In the genomic region with DNA sequence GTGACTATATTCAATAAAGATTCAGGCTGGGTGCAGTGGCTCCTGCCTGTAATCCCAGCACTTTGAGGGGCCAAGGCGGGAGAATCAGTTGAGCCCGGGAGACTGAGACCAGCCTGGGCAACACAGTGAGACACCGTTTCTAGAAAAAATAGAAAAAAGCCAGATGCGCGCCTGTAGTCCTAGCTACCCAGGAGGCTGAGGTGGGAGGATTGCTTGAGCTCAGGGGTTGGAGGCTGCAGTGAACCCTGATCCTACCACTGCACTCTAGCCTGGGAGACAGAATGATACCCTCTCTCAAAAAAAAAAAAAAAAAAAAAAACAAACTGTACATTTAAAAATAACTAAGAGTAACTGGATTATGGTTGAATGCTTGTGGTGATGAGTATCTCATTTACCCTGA, we compare ENCODE assay signal across 8 cellular contexts. TPM values are rescaled to one million over a fixed set of nuclear protein-coding genes. Genes with fewer than 3 reads are reported as not detected.
DNase-seq lines count a peak whose midpoint lies in the region; ATAC-seq, FAIRE-seq and TF ChIP-seq lines count a peak whose summit lies in the region.

No MANE protein-coding gene starts in this region.

- no peak overlapping the region for H4K8ac ChIP-seq in neuronal stem cell (ENCODE audit: low read depth, low read length)

- H3K4me2 ChIP-seq in neuronal stem cell (ENCODE audit: insufficient read depth, low read length, poor library complexity, severe bottlenecking): no peak overlapping the region

- H3K27me3 ChIP-seq in tibial artery: no peaks in the 10 kb centered on the region
- no peaks in the 10 kb centered on the region for H3K27me3 ChIP-seq in neuronal stem cell (ENCODE audit: control insufficient read depth in 3 of 3, insufficient read depth in 3 of 3, low read depth in 1 of 3, low read length in 3 of 3)

- intact Hi-C loops in activated T-helper 2 cell treated with anti-CD3 and anti-CD28 coated beads, Interferon-gamma antibody, Interleukin-2, Interleukin-4, amounts not matched to agents 10 μg/mL and 5 μg/mL and 100 μg/mL, durations not matched to agents 14 hours and 24 hours and 36 hours (cut with micrococcal nuclease): loop anchor here (5.0 kb wide), 3 partner anchors 379 to 476 kb away; a partner anchor contains a TSS
- intact Hi-C loops in kidney (cut with DNase I): no loop called here
- intact Hi-C loops in tibial artery (cut with DNase I; ENCODE audit: low total_unique reads): loop anchor here (5.0 kb wide), 1 partner anchor 164 kb away; no protein-coding TSS in a partner anchor

- CTCF ChIA-PET in activated naive CD4-positive, alpha-beta T cell treated with anti-CD3 and anti-CD28 coated beads, Interleukin-2, amount 10 ng/mL, durations not matched to agents 7 days and 5 days (lab: Charles Lee): interaction anchor here (1.5 to 2.7 kb wide), 2 partner anchors 9 to 166 kb away, joined by 4 to 14 read pairs; no protein-coding TSS in a partner anchor

- H2BK120ac ChIP-seq in neuronal stem cell (ENCODE audit: low read depth, low read length): no peak overlapping the region

- peaks cover 6% of the 10 kb centered on the region for H3K36me3 Mint-ChIP-seq in activated naive CD4-positive, alpha-beta T cell treated with anti-CD3 and anti-CD28 coated beads, Interleukin-2, amount 10 ng/mL, durations not matched to agents 7 days and 5 days
- peaks cover 0 to 15% of the 10 kb centered on the region in 2 donors for H3K36me3 Mint-ChIP-seq in activated naive CD4-positive, alpha-beta T cell treated with anti-CD3 and anti-CD28 coated beads, Interleukin-2, amount 50 U/mL, for 72 hours
- H3K36me3 Mint-ChIP-seq in activated T-helper 2 cell treated with anti-CD3 and anti-CD28 coated beads, Interferon-gamma antibody, Interleukin-2, Interleukin-4, amounts not matched to agents 10 μg/mL and 5 μg/mL and 100 μg/mL, durations not matched to agents 14 hours and 24 hours and 36 hours (ENCODE audit: low read depth): peaks cover 6% of the 10 kb centered on the region

- H3K4me3 ChIP-seq in kidney (ENCODE audit: low read length in 2 of 2) (peak overlapping the region; percentile 82 to 95), tibial artery (peak overlapping the region; percentile 91 to 99), neuronal stem cell (ENCODE audit: low read length in 2 of 2) (peak overlapping the region in 1 of 2 donors; percentile 59)

- peaks cover 0 to 6% of the 10 kb centered on the region in 2 donors for H3K4me1 ChIP-seq in kidney (ENCODE audit: control insufficient read depth in 1 of 2, insufficient read depth in 1 of 2, low read depth in 1 of 2, low read length in 2 of 2)
- H3K4me1 ChIP-seq in tibial artery: peaks cover 0 to 26% (median 19%) of the 10 kb centered on the region in 4 donors
- H3K4me1 ChIP-seq in neuronal stem cell (ENCODE audit: control insufficient read depth in 2 of 2, insufficient read depth in 1 of 2, low read depth in 1 of 2, low read length in 2 of 2): peaks cover 4 to 6% of the 10 kb centered on the region in 2 donors

- no peaks in the 10 kb centered on the region for H3K9me3 ChIP-seq in kidney (ENCODE audit: control insufficient read depth in 1 of 2, low read length in 2 of 2)
- no peaks in the 10 kb centered on the region for H3K9me3 ChIP-seq in tibial artery
- H3K9me3 ChIP-seq in neuronal stem cell (replicated peaks in 1 of 2; ENCODE audit: control insufficient read depth in 2 of 2, insufficient read depth in 1 of 2, low read depth in 1 of 2, low read length in 2 of 2): no peaks in the 10 kb centered on the region

- H3K4ac ChIP-seq in neuronal stem cell (ENCODE audit: low read length): no peak overlapping the region

- DNase-seq in activated naive CD4-positive, alpha-beta T cell treated with anti-CD3 and anti-CD28 coated beads, Interleukin-2, amount 10 ng/mL, durations not matched to agents 7 days and 5 days: no peak
- DNase-seq in activated naive CD4-positive, alpha-beta T cell treated with anti-CD3 and anti-CD28 coated beads, Interleukin-2, amount 50 U/mL, for 72 hours (ENCODE audit: low spot score in 2 of 2): no peak
- no peak for DNase-seq in activated T-helper 2 cell treated with anti-CD3 and anti-CD28 coated beads, Interferon-gamma antibody, Interleukin-2, Interleukin-4, amounts not matched to agents 10 μg/mL and 5 μg/mL and 100 μg/mL, durations not matched to agents 14 hours and 24 hours and 36 hours (ENCODE audit: low spot score)
- DNase-seq in kidney: no peak
- DNase-seq in tibial artery: no peak
- no peak for DNase-seq in neuronal stem cell (ENCODE audit: low spot score)

- H3K18ac ChIP-seq in neuronal stem cell (ENCODE audit: low read length): no peak overlapping the region

- H2BK5ac ChIP-seq in neuronal stem cell (ENCODE audit: low read length): no peak overlapping the region

- peaks cover 25% of the 10 kb centered on the region for H3K4me1 Mint-ChIP-seq in activated naive CD4-positive, alpha-beta T cell treated with anti-CD3 and anti-CD28 coated beads, Interleukin-2, amount 10 ng/mL, durations not matched to agents 7 days and 5 days
- H3K4me1 Mint-ChIP-seq in activated T-helper 2 cell treated with anti-CD3 and anti-CD28 coated beads, Interferon-gamma antibody, Interleukin-2, Interleukin-4, amounts not matched to agents 10 μg/mL and 5 μg/mL and 100 μg/mL, durations not matched to agents 14 hours and 24 hours and 36 hours (ENCODE audit: low read depth): peaks cover 15% of the 10 kb centered on the region

- H2AK5ac ChIP-seq in neuronal stem cell (ENCODE audit: low read depth, low read length): no peak overlapping the region

- H3K27me3 Mint-ChIP-seq in activated naive CD4-positive, alpha-beta T cell treated with anti-CD3 and anti-CD28 coated beads, Interleukin-2, amount 10 ng/mL, durations not matched to agents 7 days and 5 days: no peaks in the 10 kb centered on the region
- no peaks in the 10 kb centered on the region for H3K27me3 Mint-ChIP-seq in activated T-helper 2 cell treated with anti-CD3 and anti-CD28 coated beads, Interferon-gamma antibody, Interleukin-2, Interleukin-4, amounts not matched to agents 10 μg/mL and 5 μg/mL and 100 μg/mL, durations not matched to agents 14 hours and 24 hours and 36 hours (ENCODE audit: low read depth)

- peak overlapping the region; percentile 62 for H3K4me3 Mint-ChIP-seq in activated naive CD4-positive, alpha-beta T cell treated with anti-CD3 and anti-CD28 coated beads, Interleukin-2, amount 10 ng/mL, durations not matched to agents 7 days and 5 days
- H3K4me3 Mint-ChIP-seq in activated T-helper 2 cell treated with anti-CD3 and anti-CD28 coated beads, Interferon-gamma antibody, Interleukin-2, Interleukin-4, amounts not matched to agents 10 μg/mL and 5 μg/mL and 100 μg/mL, durations not matched to agents 14 hours and 24 hours and 36 hours (ENCODE audit: low read depth): peak overlapping the region; percentile 46

- peaks cover 0 to 3% of the 10 kb centered on the region in 2 donors for H3K36me3 ChIP-seq in kidney (ENCODE audit: control insufficient read depth in 1 of 2, insufficient read depth in 2 of 2, low read length in 2 of 2)
- H3K36me3 ChIP-seq in tibial artery: no peaks in the 10 kb centered on the region
- peaks cover 2 to 12% of the 10 kb centered on the region in 2 donors for H3K36me3 ChIP-seq in neuronal stem cell (replicated peaks in 1 of 2; ENCODE audit: control insufficient read depth in 2 of 2, insufficient read depth in 2 of 2, low read length in 2 of 2)

- ATAC-seq in activated naive CD4-positive, alpha-beta T cell treated with anti-CD3 and anti-CD28 coated beads, Interleukin-2, amount 50 U/mL, for 72 hours: no peak
- ATAC-seq in HG02885 (IDR thresholded peaks at IDR 0.05; ENCODE audit: poor library complexity, unreplicated experiment) (no peak), GM18861 (IDR thresholded peaks at IDR 0.05; ENCODE audit: unreplicated experiment) (no peak)

- H3K9ac ChIP-seq in kidney (ENCODE audit: low read length in 2 of 2) (peak overlapping the region in 1 of 2 donors; percentile 92), neuronal stem cell (ENCODE audit: low read depth, low read length, poor library complexity) (no peak overlapping the region)

- H3K27ac ChIP-seq in kidney (ENCODE audit: low read depth in 2 of 2, low read length in 2 of 2) (peak overlapping the region in 1 of 2 donors; percentile 75), tibial artery (peak overlapping the region; percentile 68 to 81), neuronal stem cell (replicated peaks; ENCODE audit: low read length) (no peak overlapping the region)

- H3K27ac Mint-ChIP-seq in activated naive CD4-positive, alpha-beta T cell treated with anti-CD3 and anti-CD28 coated beads, Interleukin-2, amount 10 ng/mL, durations not matched to agents 7 days and 5 days: peak overlapping the region; percentile 26
- H3K27ac Mint-ChIP-seq in activated naive CD4-positive, alpha-beta T cell treated with anti-CD3 and anti-CD28 coated beads, Interleukin-2, amount 50 U/mL, for 72 hours: no peak overlapping the region
- H3K27ac Mint-ChIP-seq in activated T-helper 2 cell treated with anti-CD3 and anti-CD28 coated beads, Interferon-gamma antibody, Interleukin-2, Interleukin-4, amounts not matched to agents 10 μg/mL and 5 μg/mL and 100 μg/mL, durations not matched to agents 14 hours and 24 hours and 36 hours: no peak overlapping the region

- H4K91ac ChIP-seq in neuronal stem cell (ENCODE audit: low read depth, low read length, poor library complexity): no peak overlapping the region

- H2BK15ac ChIP-seq in neuronal stem cell (ENCODE audit: low read length): no peak overlapping the region

- FAIRE-seq in kidney (lab: Jason Lieb, UNC): no peak

- H3K14ac ChIP-seq in neuronal stem cell (ENCODE audit: low read length): no peak overlapping the region

- H3K9me3 Mint-ChIP-seq in activated naive CD4-positive, alpha-beta T cell treated with anti-CD3 and anti-CD28 coated beads, Interleukin-2, amount 10 ng/mL, durations not matched to agents 7 days and 5 days: no peaks in the 10 kb centered on the region
- H3K9me3 Mint-ChIP-seq in activated naive CD4-positive, alpha-beta T cell treated with anti-CD3 and anti-CD28 coated beads, Interleukin-2, amount 50 U/mL, for 72 hours: no peaks in the 10 kb centered on the region
- H3K9me3 Mint-ChIP-seq in activated T-helper 2 cell treated with anti-CD3 and anti-CD28 coated beads, Interferon-gamma antibody, Interleukin-2, Interleukin-4, amounts not matched to agents 10 μg/mL and 5 μg/mL and 100 μg/mL, durations not matched to agents 14 hours and 24 hours and 36 hours: no peaks in the 10 kb centered on the region

- H2AFZ ChIP-seq in neuronal stem cell (ENCODE audit: low read length): no peak overlapping the region

- no peak overlapping the region for H2BK12ac ChIP-seq in neuronal stem cell (ENCODE audit: low read length)

- H3K79me1 ChIP-seq in neuronal stem cell (ENCODE audit: low read depth, low read length): peaks cover 3% of the 10 kb centered on the region

- no peak overlapping the region for H3K23ac ChIP-seq in neuronal stem cell (ENCODE audit: low read depth, low read length, poor library complexity)

- no peak for TF ChIP-seq CTCF in kidney (IDR thresholded peaks at IDR 0.05; ENCODE audit: borderline replicate concordance, extremely low read depth, insufficient read depth)
- no peak for TF ChIP-seq CTCF in tibial artery (IDR thresholded peaks at IDR 0.05)

- no CpG with 5 or more reads among the region's 5 CpGs for WGBS in neuronal stem cell (ENCODE audit: extremely low coverage in 2 of 2, insufficient read length in 2 of 2, insufficient replicate concordance in 1 of 2), 2 donors

RNA-seq across cellular contexts. Expression of a gene that starts 1.1 kb away (rescaled TPM):
- 10 to 100 TPM in 1 of 2 donors, 1 to 10 TPM in 1; 4.4 to 14.8 TPM for total RNA-seq in activated naive CD4-positive, alpha-beta T cell treated with anti-CD3 and anti-CD28 coated beads, Interleukin-2, amount 50 U/mL, for 72 hours
- total RNA-seq in activated T-helper 2 cell treated with anti-CD3 and anti-CD28 coated beads, Interferon-gamma antibody, Interleukin-2, Interleukin-4, amounts not matched to agents 10 μg/mL and 5 μg/mL and 100 μg/mL, durations not matched to agents 14 hours and 24 hours and 36 hours: 7.5 and 8.5 TPM in 2 replicates
- 10.1 TPM for total RNA-seq in kidney
- polyA plus RNA-seq in kidney (ENCODE audit: insufficient read depth, low read depth, low replicate concordance): 32.4 TPM
- 13.7 TPM for polyA plus RNA-seq in neuronal stem cell (2013, experiment 1 of 2)
- polyA plus RNA-seq in neuronal stem cell (2013, experiment 2 of 2): 13.6 TPM
